ENCODE assay signal across 9 cellular contexts in genomic region chr1:115829023-115829674, GRCh38. TPM values are rescaled to one million over a fixed set of nuclear protein-coding genes. Genes with fewer than 3 reads are reported as not detected.
A peak's percentile ranks its signal among the peaks of the same experiment; 100 is the strongest.
DNase-seq lines count a peak whose midpoint lies in the region; TF ChIP-seq lines count a peak whose summit lies in the region.
"Had no signal": no experiment of that assay in that cellular context is flagged by ENCODE, and none has a peak within 500 bp of the region (broad histone marks: within the 10 kb centered on the region; RNA-seq: fewer than 3 reads in every experiment).

No MANE protein-coding gene starts in this region.

- TF ChIP-seq CTCF in BE2C (IDR thresholded peaks at IDR 0.05; ENCODE audit: low read depth, low read length) (no peak), breast epithelium (IDR thresholded peaks at IDR 0.05) (no peak), testis (IDR thresholded peaks at IDR 0.05) (no peak)

- no peaks in the 10 kb centered on the region for H3K36me3 ChIP-seq in BE2C
- H3K36me3 ChIP-seq in HUES6 (ENCODE audit: control insufficient read depth, insufficient read depth, low read length) = no peaks in the 10 kb centered on the region
- no peaks in the 10 kb centered on the region for H3K36me3 ChIP-seq in breast epithelium
- no peaks in the 10 kb centered on the region for H3K36me3 ChIP-seq in testis (ENCODE audit: low read depth, missing control alignments)
- H3K36me3 ChIP-seq: gastrocnemius medialis had no signal

- H3K27ac ChIP-seq in HUES6 (ENCODE audit: low read depth, low read length) = no peak overlapping the region; the same call in 1 of the 2 replicates
- no peak overlapping the region for H3K27ac ChIP-seq in breast epithelium
- H3K27ac ChIP-seq in testis = no peak overlapping the region
- H3K27ac ChIP-seq: gastrocnemius medialis had no signal

- H3K9me3 ChIP-seq in BE2C = no peaks in the 10 kb centered on the region
- H3K9me3 ChIP-seq in HUES6 (ENCODE audit: control insufficient read depth, insufficient read depth, low read depth, low read length) = no peaks in the 10 kb centered on the region
- no peaks in the 10 kb centered on the region for H3K9me3 ChIP-seq in breast epithelium
- no peaks in the 10 kb centered on the region for H3K9me3 ChIP-seq in testis
- H3K9me3 ChIP-seq: gastrocnemius medialis had no signal

- TF ChIP-seq POLR2A in breast epithelium (IDR thresholded peaks at IDR 0.05) = no peak
- TF ChIP-seq POLR2A in testis (IDR thresholded peaks at IDR 0.05) = no peak

- H3K27me3 ChIP-seq in BE2C (peaks cover 25% of the 10 kb centered on the region), HUES6 (ENCODE audit: control insufficient read depth, insufficient read depth, low read length) (peaks cover 11% of the 10 kb centered on the region; the same call in 1 of the 2 replicates), breast epithelium (peaks cover 0 to 21% of the 10 kb centered on the region in 2 donors), testis (no peaks in the 10 kb centered on the region)

- peak overlapping the region; percentile 30 for H3K9ac ChIP-seq in HUES6 (ENCODE audit: low read length)

- 65 to 68% methylated on average over 20 of the region's 20 CpGs for whole genome bisulfite sequencing in testis, 2 donors

- peak; percentile 42 for DNase-seq in BE2C
- DNase-seq in breast epithelium (ENCODE audit: low spot score in 2 of 2) = no peak
- peak; percentile 41 for DNase-seq in kidney glomerular epithelial cell (lab: John Stamatoyannopoulos, UW)
- DNase-seq in testis = no peak
- no peak for DNase-seq in NCI-H345 (lab: John Stamatoyannopoulos, UW)
- no peak for DNase-seq in NCI-H1105 treated with DMSO at 0.1 percent for 48 hours (lab: John Stamatoyannopoulos, UW)
- no peak for DNase-seq in NCI-H526 treated with DMSO at 0.1 percent for 48 hours (lab: John Stamatoyannopoulos, UW)
- DNase-seq: gastrocnemius medialis had no signal

- intact Hi-C loops in breast epithelium (cut with DNase I; ENCODE audit: low total_unique reads) (no loop called here), testis (cut with DNase I; ENCODE audit: low total_unique reads) (no loop called here)

- H3K4me3 ChIP-seq in BE2C (ENCODE audit: low read depth, low read length) (no peak overlapping the region), HUES6 (ENCODE audit: low read depth, low read length) (peak overlapping the region; percentile 56), breast epithelium (peak overlapping the region; percentile 34 to 74 (median 52)), testis (peak overlapping the region; percentile 59 to 62)

- H3K4me1 ChIP-seq in BE2C (no peaks in the 10 kb centered on the region), HUES6 (ENCODE audit: control insufficient read depth, insufficient read depth, low read length) (peaks cover 40% of the 10 kb centered on the region), breast epithelium (no peaks in the 10 kb centered on the region), testis (no peaks in the 10 kb centered on the region)
- H3K4me1 ChIP-seq: gastrocnemius medialis had no signal

RNA-seq across cellular contexts. Expression of gene NHLH2, which starts 11.8 kb away (rescaled TPM):
- not detected for polyA plus RNA-seq in BE2C (2012; ENCODE audit: insufficient read depth, insufficient read length, low read depth)
- total RNA-seq in breast epithelium = not detected
- 1 to 10 TPM; 1.7 to 3.1 TPM for total RNA-seq in testis
- polyA plus RNA-seq in testis (ENCODE audit: insufficient read depth, low read depth, low replicate concordance) = 0.53 TPM
- total RNA-seq: gastrocnemius medialis had no signal

Comparison
In these comparisons a context has a peak if more than half of its experiments do, and no peak if none do; other contexts are left out.
1. DNase-seq: peak in BE2C (single experiment) and kidney glomerular epithelial cell (single experiment); none in breast epithelium (0 of 2), testis (single experiment), NCI-H345 (single experiment), NCI-H1105 treated with DMSO at 0.1 percent for 48 hours (single experiment) and NCI-H526 treated with DMSO at 0.1 percent for 48 hours (single experiment).